In the genomic region with DNA sequence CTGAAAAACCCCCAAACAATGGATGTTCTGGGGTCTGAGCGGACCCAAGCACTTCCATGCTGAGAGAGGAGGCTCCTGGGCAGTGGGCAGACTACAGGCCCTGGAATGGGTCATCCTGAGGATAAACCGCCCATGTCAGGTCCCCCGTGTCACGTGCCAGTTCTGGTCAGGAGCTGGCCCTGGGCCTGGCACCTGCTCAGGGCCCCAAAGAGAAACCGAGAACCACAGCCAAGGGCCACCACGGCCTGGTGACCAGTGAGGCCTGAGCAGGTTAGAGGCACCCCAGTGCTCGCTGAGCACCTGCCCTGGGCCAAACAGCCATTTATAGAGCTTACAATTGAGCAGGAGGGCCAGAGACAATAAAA, we compare ENCODE assay signal across 15 cellular contexts. TPM values are rescaled to one million over a fixed set of nuclear protein-coding genes. Genes with fewer than 3 reads are reported as not detected.
DNase-seq lines count a peak whose midpoint lies in the region; ATAC-seq and TF ChIP-seq lines count a peak whose summit lies in the region.
"Had no signal": no experiment of that assay in that cellular context is flagged by ENCODE, and none has a peak within 500 bp of the region (broad histone marks: within the 10 kb centered on the region; RNA-seq: fewer than 3 reads in every experiment).

No MANE protein-coding gene starts in this region.

- peak overlapping the region; percentile 58 to 98 (median 90); a peak in 21 of 22 replicates for H3K4me2 ChIP-seq in BLaER1 treated with 17β-estradiol and CSF1 and Interleukin-3, amounts not matched to agents 10 nM and 100 nM
- H3K4me2 ChIP-seq: A549, KMS-11 had no signal

- no peak for ATAC-seq in activated T-helper 17 cell treated with anti-CD3 and anti-CD28 coated beads, Interleukin-2, amount 50 U/mL, for 72 hours (replicated peaks)
- ATAC-seq in left ventricle myocardium superior (peak; percentile 69), HG02678 (IDR thresholded peaks at IDR 0.05; ENCODE audit: unreplicated experiment) (no peak)

- no peak for TF ChIP-seq CTCF in adrenal gland (IDR thresholded peaks at IDR 0.05)

- peaks cover 14% of the 10 kb centered on the region for H3K4me1 Mint-ChIP-seq in activated T-helper 17 cell treated with anti-CD3 and anti-CD28 coated beads, Interleukin-2, amount 50 U/mL, for 72 hours

- H3K9me3 Mint-ChIP-seq in activated T-helper 17 cell treated with anti-CD3 and anti-CD28 coated beads, Interleukin-2, amount 50 U/mL, for 72 hours: no peaks in the 10 kb centered on the region

- H3K27ac Mint-ChIP-seq in activated T-helper 17 cell treated with anti-CD3 and anti-CD28 coated beads, Interleukin-2, amount 50 U/mL, for 72 hours: peak overlapping the region; percentile 44

- no peak overlapping the region for H3K4me3 Mint-ChIP-seq in activated T-helper 17 cell treated with anti-CD3 and anti-CD28 coated beads, Interleukin-2, amount 50 U/mL, for 72 hours

- H3K9me3 ChIP-seq in BLaER1 treated with 17β-estradiol and CSF1 and Interleukin-3, amounts not matched to agents 10 nM and 100 nM (replicated peaks in 1 of 11): no peaks in the 10 kb centered on the region
- H3K9me3 ChIP-seq in adrenal gland (replicated peaks in 1 of 3): no peaks in the 10 kb centered on the region
- H3K9me3 ChIP-seq: A549 had no signal

- no peak overlapping the region; a peak in 2 of 20 replicates for H3K4me3 ChIP-seq in BLaER1 treated with 17β-estradiol and CSF1 and Interleukin-3, amounts not matched to agents 10 nM and 100 nM
- no peak overlapping the region for H3K4me3 ChIP-seq in adrenal gland
- H3K4me3 ChIP-seq: A549 had no signal

- H3K36me3 ChIP-seq in BLaER1 treated with 17β-estradiol and CSF1 and Interleukin-3, amounts not matched to agents 10 nM and 100 nM: peaks cover 45 to 88% (median 67%) of the 10 kb centered on the region in 11 experiments
- H3K36me3 ChIP-seq in adrenal gland (replicated peaks in 1 of 2): peaks cover 0 to 75% of the 10 kb centered on the region in 2 donors

- peaks cover 88% of the 10 kb centered on the region for H3K36me3 Mint-ChIP-seq in activated T-helper 17 cell treated with anti-CD3 and anti-CD28 coated beads, Interleukin-2, amount 50 U/mL, for 72 hours (ENCODE audit: low read depth)

- DNase-seq in left ventricle myocardium superior (no peak), posterior vena cava (ENCODE audit: low spot score) (peak; percentile 28), adrenal gland (no peak)
- DNase-seq in activated CD4-positive, alpha-beta T cell treated with anti-CD3 and anti-CD28 coated beads for 1 hour: no peak
- no peak for DNase-seq in effector CD8-positive, alpha-beta T cell (lab: John Stamatoyannopoulos, UW)
- DNase-seq: GF-D8, NCI-H1048, NCI-H1436 treated with DMSO at 0.1 percent for 48 hours, NCI-H748 treated with DMSO at 0.1 percent for 48 hours had no signal

- H3K27me3 ChIP-seq in BLaER1 treated with 17β-estradiol and CSF1 and Interleukin-3, amounts not matched to agents 10 nM and 100 nM: no peaks in the 10 kb centered on the region
- no peaks in the 10 kb centered on the region for H3K27me3 ChIP-seq in adrenal gland

- intact Hi-C loops in left ventricle myocardium superior (cut with micrococcal nuclease) (no loop called here), posterior vena cava (cut with DNase I) (no loop called here), adrenal gland (cut with DNase I) (no loop called here)

- H4K20me1 ChIP-seq in BLaER1 treated with 17β-estradiol and CSF1 and Interleukin-3, amounts not matched to agents 10 nM and 100 nM: peaks cover 22 to 100% (median 79%) of the 10 kb centered on the region in 11 experiments; a peak in 21 of 22 replicates

- WGBS in adrenal gland, 4 donors: 92 to 98% (median 97%) methylated on average over 7 of the region's 7 CpGs

- peak overlapping the region in 8 of 11 experiments; percentile 55 to 83 (median 76); a peak in 13 of 22 replicates for H3K9ac ChIP-seq in BLaER1 treated with 17β-estradiol and CSF1 and Interleukin-3, amounts not matched to agents 10 nM and 100 nM
- H3K9ac ChIP-seq: KMS-11 had no signal

- H3K27me3 Mint-ChIP-seq in activated T-helper 17 cell treated with anti-CD3 and anti-CD28 coated beads, Interleukin-2, amount 50 U/mL, for 72 hours: no peaks in the 10 kb centered on the region

- H3K4me1 ChIP-seq in BLaER1 treated with 17β-estradiol and CSF1 and Interleukin-3, amounts not matched to agents 10 nM and 100 nM: peaks cover 85 to 100% (median 98%) of the 10 kb centered on the region in 10 experiments
- H3K4me1 ChIP-seq in adrenal gland (replicated peaks in 1 of 2): no peaks in the 10 kb centered on the region

- TF ChIP-seq POLR2A in adrenal gland (IDR thresholded peaks at IDR 0.05): no peak

- peak overlapping the region in 8 of 11 experiments; percentile 37 to 92 (median 84); a peak in 15 of 22 replicates for H3K27ac ChIP-seq in BLaER1 treated with 17β-estradiol and CSF1 and Interleukin-3, amounts not matched to agents 10 nM and 100 nM
- no peak overlapping the region for H3K27ac ChIP-seq in adrenal gland
- H3K27ac ChIP-seq: A549, C4-2B, KMS-11 had no signal

RNA-seq across cellular contexts. Expression of a gene that starts 15.8 kb away (rescaled TPM):
- total RNA-seq in activated T-helper 17 cell treated with anti-CD3 and anti-CD28 coated beads, Interleukin-2, amount 50 U/mL, for 72 hours: 100 to 1,000 TPM in 1 of 2 donors, 10 to 100 TPM in 1; 94.3 to 122 TPM
- total RNA-seq in left ventricle myocardium superior: 61.2 TPM
- 10 to 100 TPM; 72.4 to 95.7 TPM for total RNA-seq in posterior vena cava
- total RNA-seq in adrenal gland: 100 to 1,000 TPM; 109 to 398 (median 164) TPM
- polyA plus RNA-seq in adrenal gland: 100 to 1,000 TPM in 1 of 3 donors, 10 to 100 TPM in 2; 85.7 to 147 (median 97.4) TPM

RNA-seq across cellular contexts. Expression of a gene that starts 22.0 kb away (rescaled TPM):
- total RNA-seq in activated T-helper 17 cell treated with anti-CD3 and anti-CD28 coated beads, Interleukin-2, amount 50 U/mL, for 72 hours: 100 to 1,000 TPM in 1 of 2 donors, 10 to 100 TPM in 1; 45.5 to 102 TPM
- 2.0 TPM for total RNA-seq in left ventricle myocardium superior
- total RNA-seq in posterior vena cava: 10 to 100 TPM; 11.3 to 13.4 TPM
- 10 to 100 TPM in 6 of 8 donors, 1 to 10 TPM in 2; 4.4 to 36.3 (median 15.5) TPM for total RNA-seq in adrenal gland
- 10 to 100 TPM in 2 of 3 donors, 1 to 10 TPM in 1; 2.3 to 19.8 (median 18.5) TPM for polyA plus RNA-seq in adrenal gland

RNA-seq across cellular contexts. Expression of a gene that starts 24.0 kb away (rescaled TPM):
- 10 to 100 TPM; 21.9 to 26.0 TPM for total RNA-seq in activated T-helper 17 cell treated with anti-CD3 and anti-CD28 coated beads, Interleukin-2, amount 50 U/mL, for 72 hours
- 1.7 TPM for total RNA-seq in left ventricle myocardium superior
- 1 to 10 TPM; 5.4 to 6.1 TPM for total RNA-seq in posterior vena cava
- total RNA-seq in adrenal gland: 1 to 10 TPM in 7 of 8 donors, under 1 TPM in 1; 0.85 to 7.5 (median 3.0) TPM
- polyA plus RNA-seq in adrenal gland: 10 to 100 TPM in 2 of 3 donors, under 1 TPM in 1; 0.16 to 42.6 (median 26.2) TPM

RNA-seq across cellular contexts. Expression of a gene that starts 32.1 kb away (rescaled TPM):
- 100 to 1,000 TPM; 142 to 314 TPM for total RNA-seq in activated T-helper 17 cell treated with anti-CD3 and anti-CD28 coated beads, Interleukin-2, amount 50 U/mL, for 72 hours
- total RNA-seq in left ventricle myocardium superior: 35.2 TPM
- total RNA-seq in posterior vena cava: 10 to 100 TPM; 81.8 to 91.9 TPM
- 100 to 1,000 TPM in 3 of 8 donors, 10 to 100 TPM in 5; 52.3 to 164 (median 97.4) TPM for total RNA-seq in adrenal gland
- polyA plus RNA-seq in adrenal gland: 100 to 1,000 TPM; 175 to 217 (median 178) TPM

RNA-seq across cellular contexts. Expression of a gene that starts 32.2 kb away (rescaled TPM):
- 10 to 100 TPM; 21.5 to 28.7 TPM for total RNA-seq in activated T-helper 17 cell treated with anti-CD3 and anti-CD28 coated beads, Interleukin-2, amount 50 U/mL, for 72 hours
- total RNA-seq in left ventricle myocardium superior: 21.6 TPM
- 10 to 100 TPM; 17.4 to 18.6 TPM for total RNA-seq in posterior vena cava
- 10 to 100 TPM; 36.9 to 72.6 (median 51.6) TPM for total RNA-seq in adrenal gland
- polyA plus RNA-seq in adrenal gland: 100 to 1,000 TPM in 1 of 3 donors, 10 to 100 TPM in 2; 29.4 to 134 (median 95.2) TPM

Comparison
In these comparisons a context has a peak if more than half of its experiments do, and no peak if none do; other contexts are left out.
1. H3K27ac ChIP-seq: peak in BLaER1 treated with 17β-estradiol and CSF1 and Interleukin-3, amounts not matched to agents 10 nM and 100 nM (8 of 11); none in adrenal gland (0 of 5).